Comparison of ENCODE assay signal across 13 cellular contexts in genomic region chr1:226995966-226996332, GRCh38. TPM values are rescaled to one million over a fixed set of nuclear protein-coding genes. Genes with fewer than 3 reads are reported as not detected.
DNase-seq lines count a peak whose midpoint lies in the region; ATAC-seq, FAIRE-seq and TF ChIP-seq lines count a peak whose summit lies in the region.
"Had no signal": no experiment of that assay in that cellular context is flagged by ENCODE, and none has a peak within 500 bp of the region (broad histone marks: within the 10 kb centered on the region; RNA-seq: fewer than 3 reads in every experiment).

No MANE protein-coding gene starts in this region.

- H3K9me3 ChIP-seq in GM12878 (replicated peaks; ENCODE audit: control insufficient read depth, insufficient read depth, low read length) = no peaks in the 10 kb centered on the region

- peak overlapping the region; percentile 44 for H3K4me2 ChIP-seq in GM12878 (ENCODE audit: control insufficient read depth, insufficient read depth)

- WGBS in GM12878 (ENCODE audit: insufficient coverage, insufficient replicate concordance, low lambda C conversion rate, missing lambda C conversion rate) = 2% methylated on average over 5 of the region's 5 CpGs

- no peaks in the 10 kb centered on the region for H3K27me3 ChIP-seq in GM12878 (replicated peaks in 1 of 2; ENCODE audit: control insufficient read depth in 2 of 2, insufficient read depth in 2 of 2, low read length in 1 of 2)

- no peak for DNase-seq in GM12878 (ENCODE audit: low read depth, low spot score)
- DNase-seq in HFFc6 = no peak
- no peak for DNase-seq in UCSD-AML1 (lab: John Stamatoyannopoulos, UW; ENCODE audit: unreplicated experiment)
- no peak for DNase-seq in activated T-helper 1 cell treated with anti-CD3 and anti-CD28 coated beads, Interleukin-12 subunit alpha, Interleukin-12 subunit beta, Interleukin-2, Interleukin-4 antibody, amounts not matched to agents 30 ng/mL and 10 ng/mL and 1 ng/mL, durations not matched to agents 14 hours and 24 hours and 36 hours (ENCODE audit: low spot score)
- DNase-seq: activated CD4-positive, alpha-beta T cell treated with anti-CD3 and anti-CD28 coated beads for 36 hours; mesendoderm; NCI-H2029 treated with DMSO at 0.1 percent for 48 hours had no signal

- no peak overlapping the region for H3K4me3 Mint-ChIP-seq in HFFc6
- no peak overlapping the region for H3K4me3 Mint-ChIP-seq in activated T-helper 1 cell treated with anti-CD3 and anti-CD28 coated beads, Interleukin-12 subunit alpha, Interleukin-12 subunit beta, Interleukin-2, Interleukin-4 antibody, amounts not matched to agents 30 ng/mL and 10 ng/mL and 1 ng/mL, durations not matched to agents 14 hours and 24 hours and 36 hours
- H3K4me3 Mint-ChIP-seq: activated CD4-positive, alpha-beta T cell treated with anti-CD3 and anti-CD28 coated beads for 36 hours had no signal

- BruUV-seq in GM12878 (replicated peaks; lab: Mats Ljungman, UMichigan) = no TSS peak

- CTCF ChIA-PET in GM12878 (lab: Yijun Ruan, JAX) = interaction anchor here (1.1 to 2.1 kb wide), 2 partner anchors 10 to 168 kb away, joined by 3 to 5 read pairs; no protein-coding TSS in a partner anchor

- RAD21 ChIA-PET in GM12878 (lab: Charles Lee; ENCODE audit: unreplicated experiment) = interaction anchor here (1.1 to 1.2 kb wide), 3 partner anchors 83 to 257 kb away, joined by 3 read pairs; partner anchors contain the start of gene ITPKB

- peak overlapping the region; percentile 48 for H3K4me3 ChIP-seq in GM12878

- SMC1A ChIA-PET in GM12878 (lab: Charles Lee; ENCODE audit: uncharacterized antibody, unreplicated experiment) = interaction anchor here (1.0 to 1.9 kb wide), 3 partner anchors 10 to 39 kb away, joined by 3 to 5 read pairs (median 3); no protein-coding TSS in a partner anchor

- no peaks in the 10 kb centered on the region for H3K9me3 Mint-ChIP-seq in HFFc6
- H3K9me3 Mint-ChIP-seq in activated T-helper 1 cell treated with anti-CD3 and anti-CD28 coated beads, Interleukin-12 subunit alpha, Interleukin-12 subunit beta, Interleukin-2, Interleukin-4 antibody, amounts not matched to agents 30 ng/mL and 10 ng/mL and 1 ng/mL, durations not matched to agents 14 hours and 24 hours and 36 hours = peaks cover 4% of the 10 kb centered on the region

- TF ChIP-seq RAD21 in GM12878 (IDR thresholded peaks at IDR 0.05; ENCODE audit: insufficient read depth, low read depth, low read length) = no peak

- POLR2A ChIA-PET in GM12878 (lab: Charles Lee) = no interaction called here

- H3K4me1 ChIP-seq in GM12878 (ENCODE audit: control insufficient read depth, insufficient read depth, low read length) = peaks cover 12% of the 10 kb centered on the region

- H3K36me3 Mint-ChIP-seq in HFFc6 (ENCODE audit: low read depth) = peaks cover 34% of the 10 kb centered on the region
- no peaks in the 10 kb centered on the region for H3K36me3 Mint-ChIP-seq in activated T-helper 1 cell treated with anti-CD3 and anti-CD28 coated beads, Interleukin-12 subunit alpha, Interleukin-12 subunit beta, Interleukin-2, Interleukin-4 antibody, amounts not matched to agents 30 ng/mL and 10 ng/mL and 1 ng/mL, durations not matched to agents 14 hours and 24 hours and 36 hours (ENCODE audit: low read depth)

- H3K36me3 ChIP-seq in GM12878 (ENCODE audit: control insufficient read depth in 2 of 2, insufficient read depth in 2 of 2, low read length in 1 of 2) = no peaks in the 10 kb centered on the region

- peak overlapping the region; percentile 55 for H3K27ac ChIP-seq in GM12878 (ENCODE audit: control insufficient read depth, insufficient read depth)

- FAIRE-seq in GM12878 (lab: Jason Lieb, UNC) = no peak
- FAIRE-seq: D721Med had no signal

- TF ChIP-seq CTCF in GM12878 (IDR thresholded peaks at IDR 0.05 in 2 of 3, conservative IDR thresholded peaks at IDR 0.05 in 1 of 3; ENCODE audit: control insufficient read depth in 2 of 3, extremely low read depth in 1 of 3, insufficient read depth in 1 of 3, low read depth in 3 of 3, low read length in 3 of 3) (no peak), HFFc6 (IDR thresholded peaks at IDR 0.05) (no peak)

- no peak for TF ChIP-seq POLR2A in GM12878 (IDR thresholded peaks at IDR 0.05; ENCODE audit: low read depth, low read length)

- H3K27me3 Mint-ChIP-seq in HFFc6 (ENCODE audit: insufficient read depth) = peaks cover 8% of the 10 kb centered on the region
- no peaks in the 10 kb centered on the region for H3K27me3 Mint-ChIP-seq in activated T-helper 1 cell treated with anti-CD3 and anti-CD28 coated beads, Interleukin-12 subunit alpha, Interleukin-12 subunit beta, Interleukin-2, Interleukin-4 antibody, amounts not matched to agents 30 ng/mL and 10 ng/mL and 1 ng/mL, durations not matched to agents 14 hours and 24 hours and 36 hours (ENCODE audit: insufficient read depth)
- H3K27me3 Mint-ChIP-seq: activated CD4-positive, alpha-beta T cell treated with anti-CD3 and anti-CD28 coated beads for 36 hours had no signal

- 0 out of 2 replicates have a peak overlapping the region, but pooled peaks have one; percentile 6 for H3K9ac ChIP-seq in GM12878 (ENCODE audit: control insufficient read depth, insufficient read depth, low read length)

- H3K79me2 ChIP-seq in GM12878 (ENCODE audit: control insufficient read depth, insufficient read depth, low read length) = no peaks in the 10 kb centered on the region

- H4K20me1 ChIP-seq in GM12878 (ENCODE audit: control insufficient read depth, insufficient read depth) = no peaks in the 10 kb centered on the region

- TF ChIP-seq EP300 in GM12878 (IDR thresholded peaks at IDR 0.05; ENCODE audit: borderline replicate concordance in 1 of 2, control insufficient read depth in 1 of 2, low read depth in 2 of 2, low read length in 2 of 2) = no peak

- H2AFZ ChIP-seq in GM12878 (ENCODE audit: control insufficient read depth, low read depth, low read length) = peak overlapping the region; percentile 29

- no peaks in the 10 kb centered on the region for H3K4me1 Mint-ChIP-seq in HFFc6 (ENCODE audit: low read depth)
- H3K4me1 Mint-ChIP-seq in activated T-helper 1 cell treated with anti-CD3 and anti-CD28 coated beads, Interleukin-12 subunit alpha, Interleukin-12 subunit beta, Interleukin-2, Interleukin-4 antibody, amounts not matched to agents 30 ng/mL and 10 ng/mL and 1 ng/mL, durations not matched to agents 14 hours and 24 hours and 36 hours (ENCODE audit: low read depth) = peaks cover under 1% of the 10 kb centered on the region

- intact Hi-C loops in GM12878 (cut with micrococcal nuclease; ENCODE audit: unreplicated experiment) = no loop called here
- intact Hi-C loops in activated T-helper 1 cell treated with anti-CD3 and anti-CD28 coated beads, Interleukin-12 subunit alpha, Interleukin-12 subunit beta, Interleukin-2, Interleukin-4 antibody, amounts not matched to agents 30 ng/mL and 10 ng/mL and 1 ng/mL, durations not matched to agents 14 hours and 24 hours and 36 hours (cut with micrococcal nuclease) = no loop called here

- ATAC-seq in GM18873 (IDR thresholded peaks at IDR 0.05; ENCODE audit: low FRiP score, unreplicated experiment) (peak; percentile 52), GM21529 (IDR thresholded peaks at IDR 0.05; ENCODE audit: unreplicated experiment) (peak; percentile 69), HG03060 (IDR thresholded peaks at IDR 0.05; ENCODE audit: low read depth, unreplicated experiment) (peak; percentile 47), GM12878 (peak; percentile 84), GM19328 (IDR thresholded peaks at IDR 0.05; ENCODE audit: unreplicated experiment) (no peak)

- in situ Hi-C loops in GM12878 (cut with MboI) = no loop called here

- no peak overlapping the region for H3K27ac Mint-ChIP-seq in HFFc6
- H3K27ac Mint-ChIP-seq in activated T-helper 1 cell treated with anti-CD3 and anti-CD28 coated beads, Interleukin-12 subunit alpha, Interleukin-12 subunit beta, Interleukin-2, Interleukin-4 antibody, amounts not matched to agents 30 ng/mL and 10 ng/mL and 1 ng/mL, durations not matched to agents 14 hours and 24 hours and 36 hours = no peak overlapping the region
- H3K27ac Mint-ChIP-seq: activated CD4-positive, alpha-beta T cell treated with anti-CD3 and anti-CD28 coated beads for 36 hours; activated naive CD4-positive, alpha-beta T cell treated with anti-CD3 and anti-CD28 coated beads, Interleukin-2, amount 50 U/mL, for 72 hours had no signal

RNA-seq across cellular contexts. Expression of gene COQ8A, which starts 55.9 kb away (rescaled TPM):
- total RNA-seq in GM12878 (2013; cell fraction: nucleolus; rRNA removed) = 12.6 and 14.3 TPM in 2 replicates
- total RNA-seq in GM12878 (2014; rRNA removed) (13.0 and 14.2 TPM in 2 replicates), GM12878 (2014; rRNA removed; fragmentation: Illumina TruSeq; extraction: Trizol) (5.4 and 6.5 TPM in 2 replicates), GM12878 (2021) (13.3 and 13.4 TPM in 2 replicates)
- 7.4 TPM for polyA plus RNA-seq in GM12878 (2011; ENCODE audit: low read depth)
- polyA plus RNA-seq in GM12878 (2011; rRNA removed) (9.9 and 14.9 TPM in 2 replicates), GM12878 (2014; fragmentation: Illumina TruSeq; extraction: Trizol) (4.3 and 7.6 TPM in 2 replicates), GM12878 (2014; fragmentation: Nextera tagmentation; extraction: Ambion mirVana) (1 to 10 TPM in 1 of 2 experiments, under 1 TPM in 1; 0.72 to 1.9 TPM), GM12878 (2014; rRNA removed) (10.8 and 13.2 TPM in 2 replicates), GM12878 (2016; fragmentation: Nextera tagmentation; extraction: Ambion mirVana) (10 to 100 TPM; 22.0 to 24.8 TPM)
- 14.8 and 17.5 TPM in 2 replicates for polyA plus RNA-seq in GM12878 (2011; cell fraction: cytosol; rRNA removed)
- 26.8 and 28.7 TPM in 2 replicates for polyA plus RNA-seq in GM12878 (2011; cell fraction: nucleus; rRNA removed)
- 11.5 and 15.0 TPM in 2 replicates for polyA plus RNA-seq in GM12878 (2012)
- polyA minus RNA-seq in GM12878 (2011; rRNA and poly(A)+ RNA removed) = 4.5 and 9.7 TPM in 2 replicates
- 3.1 and 5.7 TPM in 2 replicates for polyA minus RNA-seq in GM12878 (2011; cell fraction: cytosol; rRNA and poly(A)+ RNA removed)
- polyA minus RNA-seq in GM12878 (2011; cell fraction: nucleus; rRNA and poly(A)+ RNA removed) = 3.7 and 5.6 TPM in 2 replicates
- total RNA-seq in HFFc6 (2021; fragmentation: NEBNext Ultra II Directional; extraction: Animal tissue kit (Norgen Biotek cat#: 25700)) = 1 to 10 TPM; 4.1 to 8.1 (median 4.9) TPM
- total RNA-seq in activated T-helper 1 cell treated with anti-CD3 and anti-CD28 coated beads, Interleukin-12 subunit alpha, Interleukin-12 subunit beta, Interleukin-2, Interleukin-4 antibody, amounts not matched to agents 30 ng/mL and 10 ng/mL and 1 ng/mL, durations not matched to agents 14 hours and 24 hours and 36 hours = 33.1 and 33.8 TPM in 2 replicates
